In the genomic region with DNA sequence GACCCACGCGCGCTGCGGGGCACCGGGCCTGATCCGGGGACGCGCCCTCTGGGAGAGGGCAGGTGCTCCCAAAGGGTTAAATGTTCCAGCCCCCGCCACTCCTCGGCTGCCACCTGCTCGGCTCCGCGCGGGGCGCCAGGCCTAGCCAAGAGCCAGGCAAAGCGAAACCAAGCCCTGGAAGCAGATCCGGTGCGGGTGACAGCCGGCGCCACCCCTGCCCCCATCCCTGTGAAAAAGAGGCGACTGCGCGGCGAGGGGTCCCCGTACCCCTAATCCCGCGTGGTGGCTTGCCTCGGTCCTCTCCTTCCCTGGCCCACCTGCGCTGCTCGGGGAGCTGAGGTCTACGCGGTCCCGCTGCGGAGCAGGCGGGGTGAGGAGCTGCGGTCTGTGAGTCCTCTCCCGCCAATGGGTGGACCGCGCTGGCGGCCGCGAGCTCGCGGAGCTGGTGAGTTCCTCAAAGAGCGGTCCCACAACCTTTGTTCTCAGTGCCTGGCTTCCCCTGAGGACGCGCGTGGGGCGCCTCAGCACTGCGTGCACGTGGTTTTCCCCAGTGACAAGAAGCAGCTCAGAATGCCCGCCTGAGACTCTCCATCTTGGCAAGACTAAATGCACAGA, we compare ENCODE assay signal across 8 cellular contexts. TPM values are rescaled to one million over a fixed set of nuclear protein-coding genes. Genes with fewer than 3 reads are reported as not detected.
A peak's percentile ranks its signal among the peaks of the same experiment; 100 is the strongest.
DNase-seq lines count a peak whose midpoint lies in the region; ATAC-seq and TF ChIP-seq lines count a peak whose summit lies in the region.

A gene (minus strand): TSS at position 610 of the 615 bp plus-strand sequence.

- H3K27ac ChIP-seq in AG04450 (ENCODE audit: low read depth, low read length) (peak within 1 kb of the TSS; percentile 54), lower lobe of right lung (peak within 1 kb of the TSS; percentile 91)

- H3K4me3 Mint-ChIP-seq in activated CD8-positive, alpha-beta T cell treated with anti-CD3 and anti-CD28 coated beads for 36 hours = peak within 1 kb of the TSS; percentile 71

- CTCF ChIA-PET in AG04450 (lab: Charles Lee) = interaction anchor here (0.7 to 0.8 kb wide), 2 partner anchors 126 to 149 kb away, joined by 3 to 4 read pairs; no protein-coding TSS in a partner anchor
- CTCF ChIA-PET in activated CD8-positive, alpha-beta T cell treated with anti-CD3 and anti-CD28 coated beads for 36 hours (lab: Charles Lee) = interaction anchor here (1.3 kb wide), 1 partner anchor 64 kb away, joined by 3 read pairs; no protein-coding TSS in a partner anchor

- no peaks in the 10 kb centered on the region for H3K36me3 Mint-ChIP-seq in activated CD8-positive, alpha-beta T cell treated with anti-CD3 and anti-CD28 coated beads for 36 hours (ENCODE audit: low read depth)

- H3K27me3 ChIP-seq in AG04450 (ENCODE audit: control insufficient read depth, insufficient read depth, low read length) (no peaks in the 10 kb centered on the region), lower lobe of right lung (ENCODE audit: low read depth) (no peaks in the 10 kb centered on the region)

- H3K27ac Mint-ChIP-seq in activated CD8-positive, alpha-beta T cell treated with anti-CD3 and anti-CD28 coated beads for 36 hours = peak within 1 kb of the TSS; percentile 47

- intact Hi-C loops in activated CD8-positive, alpha-beta T cell treated with anti-CD3 and anti-CD28 coated beads for 36 hours (cut with micrococcal nuclease) = loop anchor here (5.0 to 10.0 kb wide), 2 partner anchors 145 to 217 kb away; no protein-coding TSS in a partner anchor
- intact Hi-C loops in lower lobe of right lung (cut with DNase I) = no loop called here

- DNase-seq in AG04450 (ENCODE audit: low read depth, low spot score) (no peak), NCI-H2171 treated with DMSO at 0.1 percent for 48 hours (lab: John Stamatoyannopoulos, UW) (peak; percentile 97), lower lobe of right lung (peak; percentile 87)
- peak; percentile 63 for DNase-seq in activated CD8-positive, alpha-beta T cell treated with anti-CD3 and anti-CD28 coated beads for 36 hours
- DNase-seq in effector CD8-positive, alpha-beta T cell (lab: John Stamatoyannopoulos, UW) = peak; percentile 6
- DNase-seq in stimulated activated CD4-positive, alpha-beta T cell treated with anti-CD3 and anti-CD28 coated beads, Interleukin-4, amount 100 ng/mL, for 24 hours = peak; percentile 51

- H3K36me3 ChIP-seq in lower lobe of right lung = no peaks in the 10 kb centered on the region

- H3K4me3 ChIP-seq in AG04450 (ENCODE audit: low read depth, low read length) (peak within 1 kb of the TSS; percentile 74), lower lobe of right lung (peak within 1 kb of the TSS; percentile 81)

- H3K27me3 Mint-ChIP-seq in activated CD8-positive, alpha-beta T cell treated with anti-CD3 and anti-CD28 coated beads for 36 hours = peaks cover 34% of the 10 kb centered on the region

- H3K9me3 Mint-ChIP-seq in activated CD8-positive, alpha-beta T cell treated with anti-CD3 and anti-CD28 coated beads for 36 hours = no peaks in the 10 kb centered on the region

- H3K9me3 ChIP-seq in AG04450 (ENCODE audit: control insufficient read depth, insufficient read depth, low read length) (no peaks in the 10 kb centered on the region; the same call in 1 of the 2 replicates), lower lobe of right lung (no peaks in the 10 kb centered on the region)

- H3K4me1 Mint-ChIP-seq in activated CD8-positive, alpha-beta T cell treated with anti-CD3 and anti-CD28 coated beads for 36 hours (ENCODE audit: low read depth) = peaks cover 6% of the 10 kb centered on the region

- peak; percentile 47 for ATAC-seq in GM19023 (IDR thresholded peaks at IDR 0.05; ENCODE audit: unreplicated experiment)
- ATAC-seq in activated CD8-positive, alpha-beta T cell treated with anti-CD3 and anti-CD28 coated beads for 36 hours = peak; percentile 86
- peak; percentile 92 to 96 for ATAC-seq in lower lobe of right lung
- no peak for ATAC-seq in HG02571 (IDR thresholded peaks at IDR 0.05; ENCODE audit: unreplicated experiment)

- H3K4me1 ChIP-seq in lower lobe of right lung = peaks cover 29% of the 10 kb centered on the region

- no peak for TF ChIP-seq CTCF in AG04450 (IDR thresholded peaks at IDR 0.05; ENCODE audit: low read depth, low read length)
- no peak for TF ChIP-seq CTCF in activated CD8-positive, alpha-beta T cell treated with anti-CD3 and anti-CD28 coated beads for 36 hours (IDR thresholded peaks at IDR 0.05)
- no peak for TF ChIP-seq CTCF in lower lobe of right lung (IDR thresholded peaks at IDR 0.05)

- POLR2A ChIA-PET in AG04450 (lab: Yijun Ruan, JAX) = interaction anchor here (0.7 kb wide), 2 partner anchors 11 to 119 kb away, joined by 4 read pairs; no protein-coding TSS in a partner anchor
- POLR2A ChIA-PET in activated CD8-positive, alpha-beta T cell treated with anti-CD3 and anti-CD28 coated beads for 36 hours (lab: Charles Lee) = interaction anchor here (0.8 to 1.0 kb wide), 3 partner anchors 9 to 16 kb away, joined by 3 to 4 read pairs (median 3); no protein-coding TSS in a partner anchor

RNA-seq across cellular contexts. Expression of the gene that starts here (rescaled TPM):
- 7.1 and 8.6 TPM in 2 replicates for polyA plus RNA-seq in AG04450 (2011; rRNA removed)
- polyA minus RNA-seq in AG04450 (2011; rRNA and poly(A)+ RNA removed) = 21.5 and 31.8 TPM in 2 replicates
- total RNA-seq in activated CD8-positive, alpha-beta T cell treated with anti-CD3 and anti-CD28 coated beads for 36 hours = 1 to 10 TPM; 5.0 to 6.2 TPM
- 18.6 TPM for total RNA-seq in lower lobe of right lung
